1 cellular context compared by ENCODE assay signal in the genomic region with DNA sequence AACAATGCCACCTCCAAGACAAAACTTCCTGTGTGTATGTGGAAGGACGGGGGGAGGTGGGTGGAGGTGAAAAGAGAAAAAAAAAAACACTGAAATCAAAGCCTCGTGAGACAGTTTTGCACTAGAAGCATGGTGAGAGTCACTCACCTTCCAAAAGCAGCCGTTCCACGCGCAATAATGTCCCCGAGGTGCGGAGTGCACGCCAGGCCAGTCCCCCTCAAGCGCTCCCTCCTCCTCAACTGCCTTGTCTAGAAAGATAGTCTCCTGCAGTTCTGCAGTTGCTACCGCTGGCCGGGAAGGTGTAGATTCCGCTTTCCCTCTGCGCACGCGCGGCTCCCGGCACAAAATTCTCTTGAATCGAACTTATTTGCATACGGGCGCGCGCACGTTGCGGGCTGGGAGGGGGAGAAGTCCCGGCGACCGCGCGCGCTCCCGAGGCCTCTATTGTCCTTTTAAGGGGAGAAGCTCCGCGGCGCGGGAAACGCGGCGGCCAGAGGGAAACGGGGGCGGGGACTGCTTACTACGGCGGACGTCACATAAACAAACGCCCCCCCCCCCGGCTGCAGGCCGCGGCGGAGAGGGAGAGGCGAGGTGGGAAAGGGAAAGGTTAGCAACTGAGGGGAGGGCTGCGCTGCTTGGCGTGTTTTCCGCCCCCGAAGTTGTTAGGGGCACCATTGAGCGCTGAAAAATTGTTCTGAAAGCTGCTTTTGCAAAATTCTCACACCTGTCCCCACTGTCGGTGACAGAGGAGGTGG.
TF ChIP-seq lines count a peak whose summit lies in the region.

A gene with protein sequence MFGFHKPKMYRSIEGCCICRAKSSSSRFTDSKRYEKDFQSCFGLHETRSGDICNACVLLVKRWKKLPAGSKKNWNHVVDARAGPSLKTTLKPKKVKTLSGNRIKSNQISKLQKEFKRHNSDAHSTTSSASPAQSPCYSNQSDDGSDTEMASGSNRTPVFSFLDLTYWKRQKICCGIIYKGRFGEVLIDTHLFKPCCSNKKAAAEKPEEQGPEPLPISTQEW (minus strand): TSS at position 274 of the 755 bp plus-strand sequence. CDS start 27,946 bp downstream, outside the sequence.

TF ChIP-seq in K562, 482 proteins besides CTCF, POLR2A, EP300 and RAD21 (continued from another document and continues in another):
- TF ChIP-seq, protein P1, sequence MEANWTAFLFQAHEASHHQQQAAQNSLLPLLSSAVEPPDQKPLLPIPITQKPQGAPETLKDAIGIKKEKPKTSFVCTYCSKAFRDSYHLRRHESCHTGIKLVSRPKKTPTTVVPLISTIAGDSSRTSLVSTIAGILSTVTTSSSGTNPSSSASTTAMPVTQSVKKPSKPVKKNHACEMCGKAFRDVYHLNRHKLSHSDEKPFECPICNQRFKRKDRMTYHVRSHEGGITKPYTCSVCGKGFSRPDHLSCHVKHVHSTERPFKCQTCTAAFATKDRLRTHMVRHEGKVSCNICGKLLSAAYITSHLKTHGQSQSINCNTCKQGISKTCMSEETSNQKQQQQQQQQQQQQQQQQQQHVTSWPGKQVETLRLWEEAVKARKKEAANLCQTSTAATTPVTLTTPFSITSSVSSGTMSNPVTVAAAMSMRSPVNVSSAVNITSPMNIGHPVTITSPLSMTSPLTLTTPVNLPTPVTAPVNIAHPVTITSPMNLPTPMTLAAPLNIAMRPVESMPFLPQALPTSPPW (CRISPR knock-in tag; IDR thresholded peaks at IDR 0.05) = peak; percentile 98
- TF ChIP-seq HNRNPLL (IDR thresholded peaks at IDR 0.05; ENCODE audit: low read depth, low read length, poor library complexity, severe bottlenecking) = peak; percentile 51
- TF ChIP-seq TEAD4 (IDR thresholded peaks at IDR 0.05; ENCODE audit: low read length) = peak; percentile 54
- TF ChIP-seq TEAD4 (CRISPR knock-in tag; IDR thresholded peaks at IDR 0.05; ENCODE audit: borderline replicate concordance) = no peak
- TF ChIP-seq, protein P2, sequence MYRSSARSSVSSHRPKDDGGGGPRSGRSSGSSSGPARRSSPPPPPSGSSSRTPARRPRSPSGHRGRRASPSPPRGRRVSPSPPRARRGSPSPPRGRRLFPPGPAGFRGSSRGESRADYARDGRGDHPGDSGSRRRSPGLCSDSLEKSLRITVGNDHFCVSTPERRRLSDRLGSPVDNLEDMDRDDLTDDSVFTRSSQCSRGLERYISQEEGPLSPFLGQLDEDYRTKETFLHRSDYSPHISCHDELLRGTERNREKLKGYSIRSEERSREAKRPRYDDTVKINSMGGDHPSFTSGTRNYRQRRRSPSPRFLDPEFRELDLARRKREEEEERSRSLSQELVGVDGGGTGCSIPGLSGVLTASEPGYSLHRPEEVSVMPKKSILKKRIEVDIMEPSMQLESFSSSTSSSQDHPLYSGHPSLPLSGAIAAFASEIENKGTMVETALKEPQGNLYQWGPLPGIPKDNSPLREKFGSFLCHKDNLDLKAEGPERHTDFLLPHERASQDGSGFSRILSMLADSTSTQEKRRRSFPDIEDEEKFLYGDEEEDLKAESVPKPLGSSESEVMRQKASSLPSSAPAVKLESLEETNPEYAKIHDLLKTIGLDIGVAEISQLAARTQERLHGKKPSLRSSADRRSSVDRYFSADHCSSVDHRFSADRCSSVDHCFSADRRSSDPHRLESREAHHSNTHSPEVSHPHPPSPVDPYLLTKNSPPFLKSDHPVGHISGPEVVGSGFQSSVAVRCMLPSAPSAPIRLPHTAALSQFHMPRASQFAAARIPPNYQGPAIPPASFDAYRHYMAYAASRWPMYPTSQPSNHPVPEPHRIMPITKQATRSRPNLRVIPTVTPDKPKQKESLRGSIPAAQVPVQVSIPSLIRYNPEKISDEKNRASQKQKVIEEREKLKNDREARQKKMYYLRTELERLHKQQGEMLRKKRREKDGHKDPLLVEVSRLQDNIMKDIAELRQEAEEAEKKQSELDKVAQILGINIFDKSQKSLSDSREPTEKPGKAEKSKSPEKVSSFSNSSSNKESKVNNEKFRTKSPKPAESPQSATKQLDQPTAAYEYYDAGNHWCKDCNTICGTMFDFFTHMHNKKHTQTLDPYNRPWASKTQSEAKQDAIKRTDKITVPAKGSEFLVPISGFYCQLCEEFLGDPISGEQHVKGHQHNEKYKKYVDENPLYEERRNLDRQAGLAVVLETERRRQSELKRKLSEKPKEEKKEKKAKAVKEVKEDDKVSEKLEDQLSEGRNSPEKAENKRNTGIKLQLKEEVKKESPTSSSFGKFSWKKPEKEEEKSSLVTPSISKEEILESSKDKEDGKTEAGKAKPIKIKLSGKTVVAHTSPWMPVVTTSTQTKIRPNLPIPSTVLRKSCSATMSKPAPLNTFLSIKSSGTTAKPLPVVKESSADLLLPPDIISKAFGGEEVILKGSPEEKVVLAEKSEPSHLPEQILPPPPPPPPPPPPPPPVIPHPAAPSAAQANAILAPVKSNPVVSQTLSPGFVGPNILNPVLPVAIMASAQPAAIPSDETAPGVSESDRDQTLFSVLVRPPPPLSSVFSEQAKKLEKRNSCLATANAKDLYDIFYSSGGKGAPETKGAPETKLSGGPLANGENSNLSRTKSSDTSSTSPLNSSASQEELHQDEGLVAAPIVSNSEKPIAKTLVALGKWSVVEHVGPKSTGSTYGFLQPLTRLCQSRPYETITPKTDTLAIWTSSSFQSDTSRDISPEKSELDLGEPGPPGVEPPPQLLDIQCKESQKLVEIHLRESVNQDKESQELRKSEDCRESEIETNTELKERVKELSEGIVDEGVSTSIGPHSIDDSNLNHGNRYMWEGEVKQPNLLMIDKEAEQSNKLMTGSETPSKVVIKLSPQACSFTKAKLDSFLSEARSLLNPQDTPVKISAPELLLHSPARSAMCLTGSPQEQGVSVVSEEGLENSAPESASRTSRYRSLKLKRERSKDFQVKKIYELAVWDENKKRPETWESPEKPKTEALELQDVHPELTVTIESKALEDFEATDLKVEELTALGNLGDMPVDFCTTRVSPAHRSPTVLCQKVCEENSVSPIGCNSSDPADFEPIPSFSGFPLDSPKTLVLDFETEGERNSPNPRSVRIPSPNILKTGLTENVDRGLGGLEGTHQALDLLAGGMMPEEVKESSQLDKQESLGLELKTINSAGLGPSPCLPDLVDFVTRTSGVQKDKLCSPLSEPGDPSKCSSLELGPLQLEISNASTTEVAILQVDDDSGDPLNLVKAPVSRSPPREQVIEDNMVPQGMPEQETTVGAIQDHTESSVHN (IDR thresholded peaks at IDR 0.05; ENCODE audit: borderline replicate concordance in 1 of 2, low read depth in 1 of 2) = peak in 1 of 2 experiments; percentile 31; a peak in 1 of 4 replicates
- TF ChIP-seq, protein P3, sequence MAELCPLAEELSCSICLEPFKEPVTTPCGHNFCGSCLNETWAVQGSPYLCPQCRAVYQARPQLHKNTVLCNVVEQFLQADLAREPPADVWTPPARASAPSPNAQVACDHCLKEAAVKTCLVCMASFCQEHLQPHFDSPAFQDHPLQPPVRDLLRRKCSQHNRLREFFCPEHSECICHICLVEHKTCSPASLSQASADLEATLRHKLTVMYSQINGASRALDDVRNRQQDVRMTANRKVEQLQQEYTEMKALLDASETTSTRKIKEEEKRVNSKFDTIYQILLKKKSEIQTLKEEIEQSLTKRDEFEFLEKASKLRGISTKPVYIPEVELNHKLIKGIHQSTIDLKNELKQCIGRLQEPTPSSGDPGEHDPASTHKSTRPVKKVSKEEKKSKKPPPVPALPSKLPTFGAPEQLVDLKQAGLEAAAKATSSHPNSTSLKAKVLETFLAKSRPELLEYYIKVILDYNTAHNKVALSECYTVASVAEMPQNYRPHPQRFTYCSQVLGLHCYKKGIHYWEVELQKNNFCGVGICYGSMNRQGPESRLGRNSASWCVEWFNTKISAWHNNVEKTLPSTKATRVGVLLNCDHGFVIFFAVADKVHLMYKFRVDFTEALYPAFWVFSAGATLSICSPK (IDR thresholded peaks at IDR 0.05; ENCODE audit: borderline replicate concordance) = peak; percentile 49; the same call in 1 of the 2 replicates
- TF ChIP-seq HNRNPUL1 (IDR thresholded peaks at IDR 0.05; ENCODE audit: low read length) = no peak; the same call in 1 of the 2 replicates
- TF ChIP-seq SOX6 (IDR thresholded peaks at IDR 0.05) = peak; percentile 86
- TF ChIP-seq SMAD1 (IDR thresholded peaks at IDR 0.05; ENCODE audit: low read depth, low read length, partially characterized antibody) = peak; percentile 88
- peak; percentile 5 for TF ChIP-seq BRD9 (IDR thresholded peaks at IDR 0.05; ENCODE audit: low read depth, partially characterized antibody)
- TF ChIP-seq, protein P4, sequence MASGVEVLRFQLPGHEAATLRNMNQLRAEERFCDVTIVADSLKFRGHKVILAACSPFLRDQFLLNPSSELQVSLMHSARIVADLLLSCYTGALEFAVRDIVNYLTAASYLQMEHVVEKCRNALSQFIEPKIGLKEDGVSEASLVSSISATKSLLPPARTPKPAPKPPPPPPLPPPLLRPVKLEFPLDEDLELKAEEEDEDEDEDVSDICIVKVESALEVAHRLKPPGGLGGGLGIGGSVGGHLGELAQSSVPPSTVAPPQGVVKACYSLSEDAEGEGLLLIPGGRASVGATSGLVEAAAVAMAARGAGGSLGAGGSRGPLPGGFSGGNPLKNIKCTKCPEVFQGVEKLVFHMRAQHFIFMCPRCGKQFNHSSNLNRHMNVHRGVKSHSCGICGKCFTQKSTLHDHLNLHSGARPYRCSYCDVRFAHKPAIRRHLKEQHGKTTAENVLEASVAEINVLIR (CRISPR knock-in tag; IDR thresholded peaks at IDR 0.05) = peak; percentile 64; the same call in 1 of the 2 replicates
- TF ChIP-seq MEIS2 (IDR thresholded peaks at IDR 0.05; ENCODE audit: partially characterized antibody) = peak; percentile 91
- no peak for TF ChIP-seq POU5F1 (IDR thresholded peaks at IDR 0.05; ENCODE audit: borderline replicate concordance, low read depth, low read length, partially characterized antibody)
- peak in 1 of 2 experiments; percentile 35; a peak in 1 of 4 replicates for TF ChIP-seq TBL1XR1 (IDR thresholded peaks at IDR 0.05; ENCODE audit: low read length in 2 of 2)
- no peak for TF ChIP-seq HNRNPK (IDR thresholded peaks at IDR 0.05; ENCODE audit: low read depth, low read length, poor library complexity, severe bottlenecking)
- no peak for TF ChIP-seq ILF3 (IDR thresholded peaks at IDR 0.05; ENCODE audit: borderline replicate concordance)
- TF ChIP-seq KDM1A (IDR thresholded peaks at IDR 0.05) = no peak
- TF ChIP-seq TCF7 (IDR thresholded peaks at IDR 0.05; ENCODE audit: borderline replicate concordance) = 0 out of 2 replicates have a peak, but pooled peaks have one; percentile 20
- peak; percentile 64; the same call in 1 of the 2 replicates for TF ChIP-seq NBN (IDR thresholded peaks at IDR 0.05; ENCODE audit: low read depth)
- TF ChIP-seq, protein P5, sequence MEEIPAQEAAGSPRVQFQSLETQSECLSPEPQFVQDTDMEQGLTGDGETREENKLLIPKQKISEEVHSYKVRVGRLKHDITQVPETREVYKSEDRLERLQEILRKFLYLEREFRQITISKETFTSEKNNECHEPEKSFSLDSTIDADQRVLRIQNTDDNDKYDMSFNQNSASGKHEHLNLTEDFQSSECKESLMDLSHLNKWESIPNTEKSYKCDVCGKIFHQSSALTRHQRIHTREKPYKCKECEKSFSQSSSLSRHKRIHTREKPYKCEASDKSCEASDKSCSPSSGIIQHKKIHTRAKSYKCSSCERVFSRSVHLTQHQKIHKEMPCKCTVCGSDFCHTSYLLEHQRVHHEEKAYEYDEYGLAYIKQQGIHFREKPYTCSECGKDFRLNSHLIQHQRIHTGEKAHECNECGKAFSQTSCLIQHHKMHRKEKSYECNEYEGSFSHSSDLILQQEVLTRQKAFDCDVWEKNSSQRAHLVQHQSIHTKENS (CRISPR knock-in tag; IDR thresholded peaks at IDR 0.05) = no peak
- TF ChIP-seq MAFG (tag; conservative IDR thresholded peaks at IDR 0.05) = no peak
- TF ChIP-seq HSF4 (CRISPR knock-in tag; IDR thresholded peaks at IDR 0.05; ENCODE audit: borderline replicate concordance) = no peak
- TF ChIP-seq, protein P6, sequence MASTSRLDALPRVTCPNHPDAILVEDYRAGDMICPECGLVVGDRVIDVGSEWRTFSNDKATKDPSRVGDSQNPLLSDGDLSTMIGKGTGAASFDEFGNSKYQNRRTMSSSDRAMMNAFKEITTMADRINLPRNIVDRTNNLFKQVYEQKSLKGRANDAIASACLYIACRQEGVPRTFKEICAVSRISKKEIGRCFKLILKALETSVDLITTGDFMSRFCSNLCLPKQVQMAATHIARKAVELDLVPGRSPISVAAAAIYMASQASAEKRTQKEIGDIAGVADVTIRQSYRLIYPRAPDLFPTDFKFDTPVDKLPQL (IDR thresholded peaks at IDR 0.05; ENCODE audit: extremely low read depth, insufficient read length) = peak; percentile 75
- TF ChIP-seq, protein P7, sequence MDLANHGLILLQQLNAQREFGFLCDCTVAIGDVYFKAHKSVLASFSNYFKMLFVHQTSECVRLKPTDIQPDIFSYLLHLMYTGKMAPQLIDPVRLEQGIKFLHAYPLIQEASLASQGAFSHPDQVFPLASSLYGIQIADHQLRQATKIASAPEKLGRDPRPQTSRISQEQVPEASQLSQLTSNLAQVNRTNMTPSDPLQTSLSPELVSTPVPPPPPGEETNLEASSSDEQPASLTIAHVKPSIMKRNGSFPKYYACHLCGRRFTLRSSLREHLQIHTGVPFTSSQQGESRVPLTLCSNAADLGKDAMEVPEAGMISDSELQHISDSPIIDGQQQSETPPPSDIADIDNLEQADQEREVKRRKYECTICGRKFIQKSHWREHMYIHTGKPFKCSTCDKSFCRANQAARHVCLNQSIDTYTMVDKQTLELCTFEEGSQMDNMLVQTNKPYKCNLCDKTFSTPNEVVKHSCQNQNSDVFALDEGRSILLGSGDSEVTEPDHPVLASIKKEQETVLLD (IDR thresholded peaks at IDR 0.05) = peak; percentile 97
- TF ChIP-seq ELF2 (CRISPR knock-in tag; IDR thresholded peaks at IDR 0.05) = no peak
- TF ChIP-seq, protein P8, sequence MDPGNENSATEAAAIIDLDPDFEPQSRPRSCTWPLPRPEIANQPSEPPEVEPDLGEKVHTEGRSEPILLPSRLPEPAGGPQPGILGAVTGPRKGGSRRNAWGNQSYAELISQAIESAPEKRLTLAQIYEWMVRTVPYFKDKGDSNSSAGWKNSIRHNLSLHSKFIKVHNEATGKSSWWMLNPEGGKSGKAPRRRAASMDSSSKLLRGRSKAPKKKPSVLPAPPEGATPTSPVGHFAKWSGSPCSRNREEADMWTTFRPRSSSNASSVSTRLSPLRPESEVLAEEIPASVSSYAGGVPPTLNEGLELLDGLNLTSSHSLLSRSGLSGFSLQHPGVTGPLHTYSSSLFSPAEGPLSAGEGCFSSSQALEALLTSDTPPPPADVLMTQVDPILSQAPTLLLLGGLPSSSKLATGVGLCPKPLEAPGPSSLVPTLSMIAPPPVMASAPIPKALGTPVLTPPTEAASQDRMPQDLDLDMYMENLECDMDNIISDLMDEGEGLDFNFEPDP (CRISPR knock-in tag; IDR thresholded peaks at IDR 0.05) = 0 out of 2 replicates have a peak, but pooled peaks have one; percentile 68
- no peak for TF ChIP-seq ZNF232 (CRISPR knock-in tag; IDR thresholded peaks at IDR 0.05)
- peak; percentile 36; the same call in 1 of the 2 replicates for TF ChIP-seq DMBX1 (CRISPR knock-in tag; IDR thresholded peaks at IDR 0.05; ENCODE audit: borderline replicate concordance)
- TF ChIP-seq OTX1 (CRISPR knock-in tag; IDR thresholded peaks at IDR 0.05) = no peak; the same call in 1 of the 2 replicates
- TF ChIP-seq KDM2B (CRISPR knock-in tag; IDR thresholded peaks at IDR 0.05) = 0 out of 2 replicates have a peak, but pooled peaks have one; percentile 35
- peak in 1 of 2 experiments; percentile 87; a peak in 2 of 4 replicates for TF ChIP-seq HDAC1 (IDR thresholded peaks at IDR 0.05)
- TF ChIP-seq MEF2D (tag; conservative IDR thresholded peaks at IDR 0.05; ENCODE audit: low read depth) = no peak
